ENCODE assay signal across 31 cellular contexts in genomic region chr7:99428972-99429566, GRCh38. TPM values are rescaled to one million over a fixed set of nuclear protein-coding genes. Genes with fewer than 3 reads are reported as not detected.
A peak's percentile ranks its signal among the peaks of the same experiment; 100 is the strongest.
DNase-seq lines count a peak whose midpoint lies in the region; ATAC-seq and TF ChIP-seq lines count a peak whose summit lies in the region.
"Had no signal": no experiment of that assay in that cellular context is flagged by ENCODE, and none has a peak within 500 bp of the region (broad histone marks: within the 10 kb centered on the region; RNA-seq: fewer than 3 reads in every experiment).

No MANE protein-coding gene starts in this region.

- no peak for TF ChIP-seq CTCF in activated CD8-positive, alpha-beta T cell treated with anti-CD3 and anti-CD28 coated beads for 36 hours (IDR thresholded peaks at IDR 0.05)
- TF ChIP-seq CTCF in ascending aorta (IDR thresholded peaks at IDR 0.05), result no peak

- no peak overlapping the region for H3K27ac ChIP-seq in ascending aorta
- H3K27ac ChIP-seq: esophagus squamous epithelium, heart right ventricle, HL-60, neural progenitor cell, SJCRH30, stomach had no signal

- H3K9me3 ChIP-seq in ascending aorta, result no peaks in the 10 kb centered on the region
- H3K9me3 ChIP-seq: esophagus squamous epithelium, heart right ventricle, SJCRH30, stomach had no signal

- no peak overlapping the region for H3K4me3 Mint-ChIP-seq in activated naive CD4-positive, alpha-beta T cell treated with anti-CD3 and anti-CD28 coated beads for 36 hours
- no peak overlapping the region for H3K4me3 Mint-ChIP-seq in activated CD8-positive, alpha-beta T cell treated with anti-CD3 and anti-CD28 coated beads for 36 hours
- no peak overlapping the region for H3K4me3 Mint-ChIP-seq in stimulated activated effector memory CD8-positive, alpha-beta T cell treated with anti-CD3 and anti-CD28 coated beads, Interleukin-12 subunit alpha, Interleukin-12 subunit beta, amount 100 ng/mL, for 72 hours
- H3K4me3 Mint-ChIP-seq: activated B cell treated with CpG ODN at 0.5 μM for 24 hours, brain, neural progenitor cell had no signal

- peak overlapping the region; percentile 50 for H3K27ac Mint-ChIP-seq in activated naive CD4-positive, alpha-beta T cell treated with anti-CD3 and anti-CD28 coated beads for 36 hours
- H3K27ac Mint-ChIP-seq in activated CD8-positive, alpha-beta T cell treated with anti-CD3 and anti-CD28 coated beads for 36 hours, result peak overlapping the region; percentile 20
- peak overlapping the region; percentile 26 for H3K27ac Mint-ChIP-seq in stimulated activated effector memory CD8-positive, alpha-beta T cell treated with anti-CD3 and anti-CD28 coated beads, Interleukin-12 subunit alpha, Interleukin-12 subunit beta, amount 100 ng/mL, for 72 hours
- H3K27ac Mint-ChIP-seq: activated B cell treated with CpG ODN at 0.5 μM for 24 hours, brain, neural progenitor cell had no signal

- no peak for TF ChIP-seq EP300 in Ishikawa (IDR thresholded peaks at IDR 0.05; ENCODE audit: borderline replicate concordance)

- H3K36me3 ChIP-seq in ascending aorta, result peaks cover 34 to 68% of the 10 kb centered on the region in 2 donors
- H3K36me3 ChIP-seq: neural progenitor cell had no signal

- no peaks in the 10 kb centered on the region for H3K27me3 Mint-ChIP-seq in activated naive CD4-positive, alpha-beta T cell treated with anti-CD3 and anti-CD28 coated beads for 36 hours (ENCODE audit: low read depth)
- H3K27me3 Mint-ChIP-seq in activated CD8-positive, alpha-beta T cell treated with anti-CD3 and anti-CD28 coated beads for 36 hours, result no peaks in the 10 kb centered on the region
- H3K27me3 Mint-ChIP-seq: activated B cell treated with CpG ODN at 0.5 μM for 24 hours, brain had no signal

- POLR2A ChIA-PET in activated CD8-positive, alpha-beta T cell treated with anti-CD3 and anti-CD28 coated beads for 36 hours (lab: Charles Lee), result interaction anchor here (1.0 kb wide), 2 partner anchors 9 to 36 kb away, joined by 3 read pairs; no protein-coding TSS in a partner anchor

- peaks cover 2% of the 10 kb centered on the region for H3K4me1 Mint-ChIP-seq in activated naive CD4-positive, alpha-beta T cell treated with anti-CD3 and anti-CD28 coated beads for 36 hours (ENCODE audit: low read depth)
- H3K4me1 Mint-ChIP-seq in activated CD8-positive, alpha-beta T cell treated with anti-CD3 and anti-CD28 coated beads for 36 hours (ENCODE audit: low read depth), result no peaks in the 10 kb centered on the region
- no peaks in the 10 kb centered on the region for H3K4me1 Mint-ChIP-seq in stimulated activated effector memory CD8-positive, alpha-beta T cell treated with anti-CD3 and anti-CD28 coated beads, Interleukin-12 subunit alpha, Interleukin-12 subunit beta, amount 100 ng/mL, for 72 hours
- H3K4me1 Mint-ChIP-seq: activated B cell treated with CpG ODN at 0.5 μM for 24 hours, brain, neural progenitor cell had no signal

- ATAC-seq in activated CD8-positive, alpha-beta T cell treated with anti-CD3 and anti-CD28 coated beads for 36 hours, result peak; percentile 64
- ATAC-seq in stimulated activated effector memory CD8-positive, alpha-beta T cell treated with anti-CD3 and anti-CD28 coated beads, Interleukin-12 subunit alpha, Interleukin-12 subunit beta, amount 100 ng/mL, for 72 hours, result no peak
- ATAC-seq: left ventricle myocardium superior had no signal

- H3K9me3 Mint-ChIP-seq in activated naive CD4-positive, alpha-beta T cell treated with anti-CD3 and anti-CD28 coated beads for 36 hours, result no peaks in the 10 kb centered on the region
- no peaks in the 10 kb centered on the region for H3K9me3 Mint-ChIP-seq in activated CD8-positive, alpha-beta T cell treated with anti-CD3 and anti-CD28 coated beads for 36 hours
- H3K9me3 Mint-ChIP-seq in stimulated activated effector memory CD8-positive, alpha-beta T cell treated with anti-CD3 and anti-CD28 coated beads, Interleukin-12 subunit alpha, Interleukin-12 subunit beta, amount 100 ng/mL, for 72 hours, result no peaks in the 10 kb centered on the region
- H3K9me3 Mint-ChIP-seq: activated B cell treated with CpG ODN at 0.5 μM for 24 hours, brain, neural progenitor cell had no signal

- peaks cover 8% of the 10 kb centered on the region for H3K36me3 Mint-ChIP-seq in activated naive CD4-positive, alpha-beta T cell treated with anti-CD3 and anti-CD28 coated beads for 36 hours (ENCODE audit: low read depth)
- H3K36me3 Mint-ChIP-seq in activated CD8-positive, alpha-beta T cell treated with anti-CD3 and anti-CD28 coated beads for 36 hours (ENCODE audit: low read depth), result peaks cover 21% of the 10 kb centered on the region
- H3K36me3 Mint-ChIP-seq in stimulated activated effector memory CD8-positive, alpha-beta T cell treated with anti-CD3 and anti-CD28 coated beads, Interleukin-12 subunit alpha, Interleukin-12 subunit beta, amount 100 ng/mL, for 72 hours, result peaks cover 80% of the 10 kb centered on the region

- CTCF ChIA-PET in activated naive CD4-positive, alpha-beta T cell treated with anti-CD3 and anti-CD28 coated beads for 36 hours (lab: Charles Lee), result no interaction called here
- CTCF ChIA-PET in activated CD8-positive, alpha-beta T cell treated with anti-CD3 and anti-CD28 coated beads for 36 hours (lab: Charles Lee), result no interaction called here

- no peak for DNase-seq in activated naive CD4-positive, alpha-beta T cell treated with anti-CD3 and anti-CD28 coated beads for 36 hours
- DNase-seq in activated naive CD4-positive, alpha-beta T cell treated with Interleukin-2 at 50 U/mL for 16 hours, result no peak
- DNase-seq in activated CD8-positive, alpha-beta T cell treated with anti-CD3 and anti-CD28 coated beads for 36 hours, result peak; percentile 16
- no peak for DNase-seq in stimulated activated effector memory CD8-positive, alpha-beta T cell treated with anti-CD3 and anti-CD28 coated beads, Interleukin-12 subunit alpha, Interleukin-12 subunit beta, amount 100 ng/mL, for 72 hours (ENCODE audit: low spot score in 2 of 2)
- DNase-seq in LoVo (ENCODE audit: low spot score), result no peak
- no peak for DNase-seq in SHP77 (lab: John Stamatoyannopoulos, UW)
- DNase-seq in ascending aorta (ENCODE audit: low spot score in 2 of 2), result no peak
- DNase-seq: activated B cell treated with CpG ODN at 0.5 μM for 24 hours; activated CD8-positive, alpha-beta memory T cell treated with anti-CD3 and anti-CD28 coated beads for 24 hours; activated effector memory CD4-positive, alpha-beta T cell treated with Interleukin-2 at 50 U/mL for 16 hours; activated T-cell treated with anti-CD3 and anti-CD28 coated beads for 4 hours; esophagus squamous epithelium; foreskin melanocyte; H7; heart right ventricle; Karpas-422; kidney; left ventricle myocardium superior; mesendoderm; NCI-H1417 treated with DMSO at 0.1 percent for 48 hours; NCI-H2081 treated with DMSO at 0.1 percent for 48 hours; NCI-H226; NCI-H774; posterior cingulate gyrus; SJCRH30; stimulated activated CD4-positive, alpha-beta T cell treated with anti-CD3 and anti-CD28 coated beads, Interleukin-1b, Interleukin-23, amount 100 ng/mL, for 48 hours; stomach had no signal

- no peak for TF ChIP-seq RAD21 in Ishikawa (IDR thresholded peaks at IDR 0.05; ENCODE audit: low read depth)

- H3K27me3 ChIP-seq in ascending aorta, result no peaks in the 10 kb centered on the region
- H3K27me3 ChIP-seq: esophagus squamous epithelium, heart right ventricle, neural progenitor cell, SJCRH30, stomach had no signal

- H3K4me1 ChIP-seq in ascending aorta, result no peaks in the 10 kb centered on the region
- H3K4me1 ChIP-seq: heart right ventricle, neural progenitor cell, SJCRH30, stomach had no signal

- H3K4me3 ChIP-seq in ascending aorta, result no peak overlapping the region
- H3K4me3 ChIP-seq: esophagus squamous epithelium, heart right ventricle, neural progenitor cell, SJCRH30, stomach had no signal

- intact Hi-C loops in activated naive CD4-positive, alpha-beta T cell treated with anti-CD3 and anti-CD28 coated beads for 36 hours (cut with micrococcal nuclease), result no loop called here
- intact Hi-C loops in activated CD8-positive, alpha-beta T cell treated with anti-CD3 and anti-CD28 coated beads for 36 hours (cut with micrococcal nuclease), result no loop called here
- intact Hi-C loops in ascending aorta (cut with DNase I), result no loop called here

TF ChIP-seq in Ishikawa, 13 proteins besides CTCF, POLR2A, EP300 and RAD21:
- TF ChIP-seq TEAD4 (IDR thresholded peaks at IDR 0.05), result no peak
- peak; percentile 66 for TF ChIP-seq MAX (IDR thresholded peaks at IDR 0.05)
- TF ChIP-seq USF1 (IDR thresholded peaks at IDR 0.05), result peak; percentile 86
TF ChIP-seq in Ishikawa: peak in this region for 2.

RNA-seq across cellular contexts. Expression of gene PTCD1, which starts 9.5 kb away (rescaled TPM):
- total RNA-seq in activated naive CD4-positive, alpha-beta T cell treated with anti-CD3 and anti-CD28 coated beads for 36 hours, result 1 to 10 TPM; 3.5 to 5.1 TPM
- total RNA-seq in activated CD8-positive, alpha-beta T cell treated with anti-CD3 and anti-CD28 coated beads for 36 hours, result 1 to 10 TPM; 7.2 to 8.2 TPM
- total RNA-seq in ascending aorta, result 2.6 TPM

RNA-seq across cellular contexts. Expression of gene CPSF4, which starts 9.7 kb away (rescaled TPM):
- 10 to 100 TPM; 70.6 to 73.5 TPM for total RNA-seq in activated naive CD4-positive, alpha-beta T cell treated with anti-CD3 and anti-CD28 coated beads for 36 hours
- total RNA-seq in activated CD8-positive, alpha-beta T cell treated with anti-CD3 and anti-CD28 coated beads for 36 hours, result 10 to 100 TPM; 62.3 to 64.6 TPM
- 38.0 TPM for total RNA-seq in ascending aorta

RNA-seq across cellular contexts. Expression of gene BUD31, which starts 20.3 kb away (rescaled TPM):
- 100 to 1,000 TPM; 160 to 176 TPM for total RNA-seq in activated naive CD4-positive, alpha-beta T cell treated with anti-CD3 and anti-CD28 coated beads for 36 hours
- 100 to 1,000 TPM; 118 to 124 TPM for total RNA-seq in activated CD8-positive, alpha-beta T cell treated with anti-CD3 and anti-CD28 coated beads for 36 hours
- 41.3 TPM for total RNA-seq in ascending aorta

RNA-seq across cellular contexts. Expression of gene PDAP1, which starts 20.7 kb away (rescaled TPM):
- total RNA-seq in activated naive CD4-positive, alpha-beta T cell treated with anti-CD3 and anti-CD28 coated beads for 36 hours, result 100 to 1,000 TPM; 169 to 194 TPM
- total RNA-seq in activated CD8-positive, alpha-beta T cell treated with anti-CD3 and anti-CD28 coated beads for 36 hours, result 100 to 1,000 TPM; 160 TPM
- total RNA-seq in ascending aorta, result 104 TPM

RNA-seq across cellular contexts. Expression of gene ATP5MF, which starts 36.9 kb away (rescaled TPM):
- 100 to 1,000 TPM; 423 to 441 TPM for total RNA-seq in activated naive CD4-positive, alpha-beta T cell treated with anti-CD3 and anti-CD28 coated beads for 36 hours
- 100 to 1,000 TPM; 416 to 417 TPM for total RNA-seq in activated CD8-positive, alpha-beta T cell treated with anti-CD3 and anti-CD28 coated beads for 36 hours
- 893 TPM for total RNA-seq in ascending aorta
